9 cellular contexts compared by ENCODE assay signal in genomic region chr21:45482899-45483821, GRCh38. TPM values are rescaled to one million over a fixed set of nuclear protein-coding genes. Genes with fewer than 3 reads are reported as not detected.
DNase-seq lines count a peak whose midpoint lies in the region; ATAC-seq and TF ChIP-seq lines count a peak whose summit lies in the region.
"Had no signal": no experiment of that assay in that cellular context is flagged by ENCODE, and none has a peak within 500 bp of the region (broad histone marks: within the 10 kb centered on the region; RNA-seq: fewer than 3 reads in every experiment).

No MANE protein-coding gene starts in this region.

- H2BK5ac ChIP-seq in H9 (ENCODE audit: insufficient read length, low read length) = no peak overlapping the region

- no peak overlapping the region for H3K9ac ChIP-seq in H9 (ENCODE audit: extremely low read depth, insufficient read length, low read length)

- no peak overlapping the region for H2BK20ac ChIP-seq in H9 (ENCODE audit: low read depth, low read length, poor library complexity, severe bottlenecking)

- H4K91ac ChIP-seq in H9 (ENCODE audit: insufficient read length, low read depth, low read length) = no peak overlapping the region

- no peaks in the 10 kb centered on the region for H3K9me3 Mint-ChIP-seq in activated CD4-positive, alpha-beta T cell treated with anti-CD3 and anti-CD28 coated beads for 36 hours (ENCODE audit: low read depth)
- H3K9me3 Mint-ChIP-seq in H9 = peaks cover 0 to 2% of the 10 kb centered on the region in 2 experiments; a peak in 1 of 5 replicates

- H4K8ac ChIP-seq in H9 (replicated peaks; ENCODE audit: insufficient read length, low read depth, low read length) = no peak overlapping the region

- no peak overlapping the region for H3K27ac ChIP-seq in H9 (ENCODE audit: insufficient read length, low read depth, low read length)
- H3K27ac ChIP-seq: epithelial cell of prostate had no signal

- no peak overlapping the region for H3K18ac ChIP-seq in H9 (ENCODE audit: insufficient read length, low read depth, low read length)

- H4K5ac ChIP-seq in H9 (ENCODE audit: insufficient read length, low read depth, low read length) = no peak overlapping the region

- H3K79me2 ChIP-seq in H9 (ENCODE audit: insufficient read depth, low read length) = no peaks in the 10 kb centered on the region

- peak overlapping the region; percentile 42 for H3K4me3 Mint-ChIP-seq in activated CD4-positive, alpha-beta T cell treated with anti-CD3 and anti-CD28 coated beads for 36 hours
- H3K4me3 Mint-ChIP-seq in H9 = no peak overlapping the region

- H3K4me1 Mint-ChIP-seq in activated CD4-positive, alpha-beta T cell treated with anti-CD3 and anti-CD28 coated beads for 36 hours = peaks cover 37% of the 10 kb centered on the region
- H3K4me1 Mint-ChIP-seq in H9 = peaks cover 6 to 10% of the 10 kb centered on the region in 2 experiments

- peak; percentile 66 for ATAC-seq in activated CD4-positive, alpha-beta T cell treated with anti-CD3 and anti-CD28 coated beads for 36 hours
- no peak for ATAC-seq in HG03439 (IDR thresholded peaks at IDR 0.05; ENCODE audit: unreplicated experiment)

- CTCF ChIA-PET in activated CD4-positive, alpha-beta T cell treated with anti-CD3 and anti-CD28 coated beads for 36 hours (lab: Charles Lee) = interaction anchor here (0.6 to 1.5 kb wide), 7 partner anchors 9 to 440 kb away, joined by 3 to 5 read pairs (median 3); no protein-coding TSS in a partner anchor

- no peak overlapping the region for H2BK120ac ChIP-seq in H9 (ENCODE audit: low read depth, low read length, poor library complexity, severe bottlenecking)

- TF ChIP-seq CTCF in H9 (conservative IDR thresholded peaks at IDR 0.05) = no peak

- no peak overlapping the region for H3K14ac ChIP-seq in H9 (ENCODE audit: insufficient read depth, low read length)

- H3K56ac ChIP-seq in H9 (ENCODE audit: insufficient read length, low read depth, low read length) = no peak overlapping the region

- no peaks in the 10 kb centered on the region for H3K27me3 ChIP-seq in H9 (ENCODE audit: insufficient read depth, low read length)

- POLR2A ChIA-PET in activated CD4-positive, alpha-beta T cell treated with anti-CD3 and anti-CD28 coated beads for 36 hours (lab: Charles Lee) = interaction anchor here (0.6 to 0.7 kb wide), 3 partner anchors 77 to 331 kb away, joined by 4 read pairs; no protein-coding TSS in a partner anchor

- H3K23ac ChIP-seq in H9 (ENCODE audit: insufficient read length, low read depth, low read length) = no peak overlapping the region

- H3K36me3 Mint-ChIP-seq in activated CD4-positive, alpha-beta T cell treated with anti-CD3 and anti-CD28 coated beads for 36 hours (ENCODE audit: low read depth) = peaks cover 4% of the 10 kb centered on the region
- H3K36me3 Mint-ChIP-seq in H9 (ENCODE audit: insufficient read depth in 1 of 3, low read depth in 3 of 3) = peaks cover 31 to 70% (median 48%) of the 10 kb centered on the region in 3 experiments

- intact Hi-C loops in activated CD4-positive, alpha-beta T cell treated with anti-CD3 and anti-CD28 coated beads for 36 hours (cut with DNase I, micrococcal nuclease) = no loop called here

- no peak overlapping the region for H2AK5ac ChIP-seq in H9 (ENCODE audit: insufficient read length, low read length)

- peak overlapping the region; percentile 78 for H3K27ac Mint-ChIP-seq in activated CD4-positive, alpha-beta T cell treated with anti-CD3 and anti-CD28 coated beads for 36 hours
- H3K27ac Mint-ChIP-seq in H9 = peak overlapping the region in 1 of 3 experiments; percentile 52; a peak in 1 of 7 replicates

- no peak overlapping the region for H3K4ac ChIP-seq in H9 (ENCODE audit: low read depth, low read length)

- H4K20me1 ChIP-seq in H9 (ENCODE audit: control insufficient read depth, insufficient read depth, insufficient read length) = no peaks in the 10 kb centered on the region

- no peak overlapping the region for H2BK12ac ChIP-seq in H9 (ENCODE audit: insufficient read length, low read depth, low read length)

- no peak overlapping the region for H2AFZ ChIP-seq in H9 (ENCODE audit: low read length)

- no peak overlapping the region for H3T11ph ChIP-seq in H9 (ENCODE audit: low read length)

- H2BK15ac ChIP-seq in H9 (ENCODE audit: low read depth, low read length) = no peak overlapping the region

- H3K4me2 ChIP-seq in H9 (ENCODE audit: insufficient read depth, insufficient read length, low read length) = no peak overlapping the region

- H3K23me2 ChIP-seq in H9 (ENCODE audit: insufficient read length, low read depth, low read length, poor library complexity, severe bottlenecking) = no peaks in the 10 kb centered on the region

- WGBS in H9 (ENCODE audit: extremely low coverage, insufficient read length, low lambda C conversion rate) = no CpG with 5 or more reads among the region's 40 CpGs

- H3K9me3 ChIP-seq in H9 (ENCODE audit: control insufficient read depth, low read depth, low read length) = no peaks in the 10 kb centered on the region

- H3K4me1 ChIP-seq in H9 (ENCODE audit: insufficient read depth, low read length) = no peaks in the 10 kb centered on the region

- H3K27me3 Mint-ChIP-seq in activated CD4-positive, alpha-beta T cell treated with anti-CD3 and anti-CD28 coated beads for 36 hours = no peaks in the 10 kb centered on the region
- H3K27me3 Mint-ChIP-seq in H9 (ENCODE audit: low read depth) = no peaks in the 10 kb centered on the region

- no peaks in the 10 kb centered on the region for H3K79me1 ChIP-seq in H9 (ENCODE audit: insufficient read depth, low read depth, low read length, poor library complexity, severe bottlenecking)

- peak; percentile 50 to 56 for DNase-seq in Kasumi-1 (lab: John Stamatoyannopoulos, UW)
- DNase-seq in activated CD4-positive, alpha-beta T cell treated with anti-CD3 and anti-CD28 coated beads for 36 hours = peak; percentile 78
- peak; percentile 38 for DNase-seq in globus pallidus (ENCODE audit: low spot score)
- peak; percentile 47 for DNase-seq in stimulated activated CD4-positive, alpha-beta T cell treated with anti-CD3 and anti-CD28 coated beads, Interleukin-4, amount 100 ng/mL, for 24 hours
- DNase-seq in H9 = no peak
- DNase-seq in cerebellum (ENCODE audit: low spot score) = no peak
- no peak for DNase-seq in iPS-NIHi11 (ENCODE audit: low spot score)

RNA-seq across cellular contexts. Expression of gene SLC19A1, which starts 59.1 kb away (rescaled TPM):
- total RNA-seq in activated CD4-positive, alpha-beta T cell treated with anti-CD3 and anti-CD28 coated beads for 36 hours = 10 to 100 TPM; 46.1 to 50.0 TPM
- total RNA-seq in H9 (2021) (31.4 and 32.4 TPM in 2 replicates), cerebellum (26.4 TPM)

Comparison
In these comparisons a context has a peak if more than half of its experiments do, and no peak if none do; other contexts are left out.
1. DNase-seq: peak in Kasumi-1 (2 of 2), activated CD4-positive, alpha-beta T cell treated with anti-CD3 and anti-CD28 coated beads for 36 hours (single experiment), globus pallidus (single experiment) and stimulated activated CD4-positive, alpha-beta T cell treated with anti-CD3 and anti-CD28 coated beads, Interleukin-4, amount 100 ng/mL, for 24 hours (single experiment); none in H9 (single experiment), cerebellum (single experiment) and iPS-NIHi11 (single experiment).